1 cellular context compared by ENCODE assay signal in genomic region chr6:56246941-56247653, GRCh38.
A peak's percentile ranks its signal among the peaks of the same experiment; 100 is the strongest.
TF ChIP-seq lines count a peak whose summit lies in the region.

Gene COL21A1 (minus strand): TSS chr6:56247580. CDS start chr6:56182618, 64,962 bp downstream.

TF ChIP-seq in HepG2, 621 proteins besides CTCF, POLR2A, EP300 and RAD21 (continued from another document):
- TF ChIP-seq ZBTB1 (CRISPR knock-in tag; IDR thresholded peaks at IDR 0.05; ENCODE audit: borderline replicate concordance) = no peak
- peak; percentile 22 for TF ChIP-seq STAG1 (CRISPR knock-in tag; IDR thresholded peaks at IDR 0.05)
- no peak for TF ChIP-seq FOXP1 (IDR thresholded peaks at IDR 0.05)
- no peak for TF ChIP-seq FOXP1 (CRISPR knock-in tag; IDR thresholded peaks at IDR 0.05)
- TF ChIP-seq HNRNPLL (IDR thresholded peaks at IDR 0.05; ENCODE audit: low read depth, low read length, poor library complexity, severe bottlenecking) = peak; percentile 39
- TF ChIP-seq TAF15 (IDR thresholded peaks at IDR 0.05; ENCODE audit: low read depth, low read length, poor library complexity, severe bottlenecking) = no peak
- no peak for TF ChIP-seq FOXJ3 (CRISPR knock-in tag; IDR thresholded peaks at IDR 0.05; ENCODE audit: borderline replicate concordance)
- no peak for TF ChIP-seq RERE (CRISPR knock-in tag; IDR thresholded peaks at IDR 0.05; ENCODE audit: low read depth)
- no peak for TF ChIP-seq STAT5B (CRISPR knock-in tag; IDR thresholded peaks at IDR 0.05)
- TF ChIP-seq MAZ (IDR thresholded peaks at IDR 0.05; ENCODE audit: borderline replicate concordance, low read depth, low read length) = peak; percentile 19; the same call in 1 of the 2 replicates
- TF ChIP-seq MAZ (CRISPR knock-in tag; IDR thresholded peaks at IDR 0.05; ENCODE audit: low read depth) = no peak
- TF ChIP-seq FOXA3 (CRISPR knock-in tag; IDR thresholded peaks at IDR 0.05) = no peak
- no peak for TF ChIP-seq GATA4 (IDR thresholded peaks at IDR 0.05; ENCODE audit: borderline replicate concordance, low read depth)
- peak; percentile 41; the same call in 1 of the 2 replicates for TF ChIP-seq ZNF687 (CRISPR knock-in tag; IDR thresholded peaks at IDR 0.05)
- TF ChIP-seq ZNF574 (CRISPR knock-in tag; IDR thresholded peaks at IDR 0.05) = no peak
- no peak for TF ChIP-seq ZNF30 (CRISPR knock-in tag; IDR thresholded peaks at IDR 0.05)
- no peak for TF ChIP-seq PBX3 (CRISPR knock-in tag; IDR thresholded peaks at IDR 0.05; ENCODE audit: borderline replicate concordance)
- TF ChIP-seq ZBTB14 (CRISPR knock-in tag; IDR thresholded peaks at IDR 0.05) = no peak
- TF ChIP-seq DR1 (CRISPR knock-in tag; IDR thresholded peaks at IDR 0.05) = no peak
- TF ChIP-seq ZNF605 (CRISPR knock-in tag; IDR thresholded peaks at IDR 0.05) = no peak
- no peak for TF ChIP-seq POLR2G (IDR thresholded peaks at IDR 0.05; ENCODE audit: low read depth, low read length)
- 0 out of 2 replicates have a peak, but pooled peaks have one; percentile 35 for TF ChIP-seq SRY (CRISPR knock-in tag; IDR thresholded peaks at IDR 0.05)
- TF ChIP-seq ZNF749 (CRISPR knock-in tag; IDR thresholded peaks at IDR 0.05; ENCODE audit: borderline replicate concordance) = no peak
- 0 out of 2 replicates have a peak, but pooled peaks have one; percentile 19 for TF ChIP-seq HNF1B (CRISPR knock-in tag; IDR thresholded peaks at IDR 0.05)
- no peak for TF ChIP-seq CHD2 (IDR thresholded peaks at IDR 0.05; ENCODE audit: low read depth, low read length)
- 0 out of 2 replicates have a peak, but pooled peaks have one; percentile 30 for TF ChIP-seq ZNF772 (CRISPR knock-in tag; IDR thresholded peaks at IDR 0.05)
- TF ChIP-seq SRSF1 (optimal IDR thresholded peaks at IDR 0.05; ENCODE audit: low read depth, low read length) = no peak
- no peak for TF ChIP-seq ZNF619 (CRISPR knock-in tag; IDR thresholded peaks at IDR 0.05)
- no peak for TF ChIP-seq CAMTA2 (CRISPR knock-in tag; IDR thresholded peaks at IDR 0.05; ENCODE audit: borderline replicate concordance)
- TF ChIP-seq GFI1 (CRISPR knock-in tag; IDR thresholded peaks at IDR 0.05; ENCODE audit: borderline replicate concordance) = no peak
- TF ChIP-seq ZNF564 (CRISPR knock-in tag; IDR thresholded peaks at IDR 0.05) = no peak
- TF ChIP-seq KDM2A (CRISPR knock-in tag; IDR thresholded peaks at IDR 0.05; ENCODE audit: borderline replicate concordance, low read depth) = peak; percentile 25; the same call in 1 of the 2 replicates
- TF ChIP-seq ZNF354B (CRISPR knock-in tag; IDR thresholded peaks at IDR 0.05) = no peak
- TF ChIP-seq ZC3H13 (CRISPR knock-in tag; IDR thresholded peaks at IDR 0.05) = no peak
- no peak for TF ChIP-seq SETDB1 (CRISPR knock-in tag; IDR thresholded peaks at IDR 0.05; ENCODE audit: borderline replicate concordance)
- no peak for TF ChIP-seq ZNF180 (CRISPR knock-in tag; IDR thresholded peaks at IDR 0.05; ENCODE audit: borderline replicate concordance, low read depth)
- TF ChIP-seq ZNF607 (CRISPR knock-in tag; IDR thresholded peaks at IDR 0.05; ENCODE audit: borderline replicate concordance) = no peak
- TF ChIP-seq TCF7 (IDR thresholded peaks at IDR 0.05; ENCODE audit: low read depth) = no peak
- TF ChIP-seq ZNF660 (CRISPR knock-in tag; IDR thresholded peaks at IDR 0.05; ENCODE audit: borderline replicate concordance, low read depth) = no peak
- TF ChIP-seq HOXA9 (CRISPR knock-in tag; IDR thresholded peaks at IDR 0.05; ENCODE audit: borderline replicate concordance) = no peak
- no peak for TF ChIP-seq ZNF160 (CRISPR knock-in tag; IDR thresholded peaks at IDR 0.05)
- peak; percentile 83; the same call in 1 of the 2 replicates for TF ChIP-seq ZNF800 (CRISPR knock-in tag; IDR thresholded peaks at IDR 0.05)
- no peak for TF ChIP-seq RFX5 (IDR thresholded peaks at IDR 0.05; ENCODE audit: low read depth, low read length)
- TF ChIP-seq FOXA1 (IDR thresholded peaks at IDR 0.05) = no peak
- TF ChIP-seq FOXA1 (CRISPR knock-in tag; IDR thresholded peaks at IDR 0.05) = no peak
- no peak for TF ChIP-seq FOXM1 (CRISPR knock-in tag; IDR thresholded peaks at IDR 0.05)
- TF ChIP-seq GLI4 (CRISPR knock-in tag; IDR thresholded peaks at IDR 0.05; ENCODE audit: borderline replicate concordance) = no peak
- TF ChIP-seq YY1 (IDR thresholded peaks at IDR 0.05; ENCODE audit: insufficient read depth, insufficient replicate concordance, low read depth, low read length) = no peak
- TF ChIP-seq KLF6 (CRISPR knock-in tag; IDR thresholded peaks at IDR 0.05) = no peak
- no peak for TF ChIP-seq ZNF329 (CRISPR knock-in tag; IDR thresholded peaks at IDR 0.05; ENCODE audit: low read depth)
- TF ChIP-seq TBL1XR1 (IDR thresholded peaks at IDR 0.05; ENCODE audit: borderline replicate concordance, low read length, partially characterized antibody) = no peak
